8 cellular contexts compared by ENCODE assay signal in the genomic region with DNA sequence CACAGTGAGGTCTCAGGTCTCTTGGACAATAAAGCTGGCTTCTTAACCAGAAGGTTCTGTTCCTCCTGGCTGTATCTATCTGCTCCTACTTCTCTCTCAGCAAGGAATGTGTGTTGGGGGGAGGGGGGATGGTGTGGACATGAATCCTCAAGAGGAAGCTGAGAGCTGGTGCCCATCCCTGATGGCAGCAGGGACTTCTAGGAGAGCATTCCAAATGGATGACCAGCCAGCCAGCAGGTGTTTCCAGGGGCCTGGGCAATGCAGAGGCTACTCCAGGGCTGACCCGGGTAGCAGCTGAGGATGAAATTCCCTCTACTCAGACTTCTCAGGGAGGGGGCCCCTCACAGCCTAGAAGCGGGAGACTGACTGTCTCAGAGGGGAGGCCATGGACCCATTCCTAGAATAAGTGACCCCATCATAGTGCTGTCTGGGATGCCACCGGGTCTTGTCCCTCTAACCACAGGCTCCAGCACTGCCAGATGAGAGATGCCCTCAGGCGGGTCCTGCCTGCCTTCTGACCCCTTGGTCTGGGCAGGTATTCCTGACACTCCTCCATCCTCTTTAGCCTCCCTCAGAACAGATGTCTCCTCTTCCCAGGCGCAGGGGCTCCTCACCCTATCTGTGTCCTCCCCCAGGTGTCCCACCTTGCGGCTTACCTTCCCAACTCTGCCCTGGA. TPM values are rescaled to one million over a fixed set of nuclear protein-coding genes. Genes with fewer than 3 reads are reported as not detected.
DNase-seq lines count a peak whose midpoint lies in the region; ATAC-seq and TF ChIP-seq lines count a peak whose summit lies in the region.

No MANE protein-coding gene starts in this region.

- in situ Hi-C loops in GM23248 (cut with MboI) = no loop called here

- no peaks in the 10 kb centered on the region for H3F3A ChIP-seq in GM23248 (ENCODE audit: insufficient read depth)

- no peak overlapping the region for H2AFZ ChIP-seq in GM23248

- TF ChIP-seq CTCF in RWPE2 (IDR thresholded peaks at IDR 0.05; ENCODE audit: poor library complexity, severe bottlenecking) = no peak
- TF ChIP-seq CTCF in fibroblast of the aortic adventitia (IDR thresholded peaks at IDR 0.05; ENCODE audit: insufficient read depth, low read length) = no peak
- no peak for TF ChIP-seq CTCF in psoas muscle (IDR thresholded peaks at IDR 0.05)

- ATAC-seq in RWPE2 (ENCODE audit: low read depth) (peak; percentile 12; the same call in 1 of the 3 replicates), psoas muscle (peak; percentile 14 to 65 (median 45)), GM21619 (IDR thresholded peaks at IDR 0.05; ENCODE audit: unreplicated experiment) (no peak)
- no peak for ATAC-seq in activated CD4-positive, CD25-positive, alpha-beta regulatory T cell treated with anti-CD3 and anti-CD28 coated beads, Interleukin-2, amount 50 U/mL, for 24 hours

- DNase-seq in GM23248 (peak; percentile 20), RWPE2 (ENCODE audit: low spot score) (no peak), fibroblast of the aortic adventitia (ENCODE audit: low read depth) (peak; percentile 5), psoas muscle (no peak), NCI-H1694 treated with DMSO at 0.1 percent for 48 hours (lab: John Stamatoyannopoulos, UW) (no peak), NCI-H526 treated with DMSO at 0.1 percent for 48 hours (lab: John Stamatoyannopoulos, UW) (no peak)

- 70 to 74% methylated on average over 6 of the region's 6 CpGs for WGBS in GM23248 (ENCODE audit: low coverage in 1 of 2, low lambda C conversion rate in 2 of 2, missing lambda C conversion rate in 2 of 2), 2 experiments
- WGBS in psoas muscle, 3 donors = 60 to 70% (median 67%) methylated on average over 6 of the region's 6 CpGs

- H3K4me3 ChIP-seq in GM23248 (peak overlapping the region; percentile 70; the same call in 1 of the 2 replicates), RWPE2 (ENCODE audit: severe bottlenecking) (peak overlapping the region; percentile 48), fibroblast of the aortic adventitia (ENCODE audit: low read depth, low read length) (peak overlapping the region; percentile 74), psoas muscle (peak overlapping the region; percentile 84)

- H3K27me3 ChIP-seq in GM23248 (replicated peaks; ENCODE audit: insufficient read depth) (no peaks in the 10 kb centered on the region), RWPE2 (ENCODE audit: insufficient read depth, poor library complexity, severe bottlenecking) (no peaks in the 10 kb centered on the region), psoas muscle (ENCODE audit: insufficient read depth in 3 of 3, low read length in 2 of 3) (no peaks in the 10 kb centered on the region)

- intact Hi-C loops in psoas muscle (cut with DNase I) = no loop called here

- H3K9me2 ChIP-seq in GM23248 (ENCODE audit: insufficient read depth) = no peaks in the 10 kb centered on the region

- no peaks in the 10 kb centered on the region for H3K36me3 ChIP-seq in GM23248 (ENCODE audit: low read depth)
- no peaks in the 10 kb centered on the region for H3K36me3 ChIP-seq in RWPE2 (ENCODE audit: low read depth)
- no peaks in the 10 kb centered on the region for H3K36me3 ChIP-seq in psoas muscle (ENCODE audit: insufficient read depth in 1 of 2, low read depth in 1 of 2)

- H4K20me1 ChIP-seq in GM23248 (ENCODE audit: insufficient read depth) = no peaks in the 10 kb centered on the region

- H3K9me3 ChIP-seq in GM23248 (ENCODE audit: low read depth) (no peaks in the 10 kb centered on the region), RWPE2 (ENCODE audit: severe bottlenecking) (no peaks in the 10 kb centered on the region), psoas muscle (no peaks in the 10 kb centered on the region)

- H3K27ac ChIP-seq in GM23248 = no peak overlapping the region
- no peak overlapping the region for H3K27ac ChIP-seq in RWPE2 (ENCODE audit: poor library complexity, severe bottlenecking)
- H3K27ac ChIP-seq in psoas muscle = peak overlapping the region; percentile 69

- no peaks in the 10 kb centered on the region for H3K79me2 ChIP-seq in GM23248 (ENCODE audit: insufficient read depth)

- H3K4me1 ChIP-seq in GM23248 (ENCODE audit: insufficient read depth) (no peaks in the 10 kb centered on the region), RWPE2 (ENCODE audit: insufficient read depth, poor library complexity, severe bottlenecking) (no peaks in the 10 kb centered on the region), psoas muscle (peaks cover 32% of the 10 kb centered on the region)

- peak overlapping the region; percentile 73 for H3K4me2 ChIP-seq in GM23248 (ENCODE audit: unreplicated experiment)

- no peak overlapping the region for H3K9ac ChIP-seq in GM23248

RNA-seq across cellular contexts. Expression of a gene that starts 1.2 kb away (rescaled TPM):
- total RNA-seq in GM23248 (2014; rRNA removed; shearing (Covaris generic)) = 3.5 and 4.3 TPM in 2 replicates
- polyA plus RNA-seq in GM23248 (2016; fragmentation: Nextera tagmentation; extraction: Ambion mirVana) (2.0 and 2.8 TPM in 2 replicates), psoas muscle (1 to 10 TPM; 3.1 to 8.6 (median 3.3) TPM)
- total RNA-seq in fibroblast of the aortic adventitia (ENCODE audit: low replicate concordance) (3.8 and 4.8 TPM in 2 replicates), psoas muscle (10 to 100 TPM; 18.0 to 61.9 (median 24.2) TPM)

RNA-seq across cellular contexts. Expression of a gene that starts 15.8 kb away (rescaled TPM):
- 12.1 and 15.5 TPM in 2 replicates for total RNA-seq in GM23248 (2014; rRNA removed; shearing (Covaris generic))
- 19.5 and 23.7 TPM in 2 replicates for polyA plus RNA-seq in GM23248 (2016; fragmentation: Nextera tagmentation; extraction: Ambion mirVana)
- 5.6 and 19.3 TPM in 2 replicates for total RNA-seq in fibroblast of the aortic adventitia (ENCODE audit: low replicate concordance)
- total RNA-seq in psoas muscle = 10 to 100 TPM; 18.8 to 28.8 (median 20.1) TPM
- 10 to 100 TPM; 10.2 to 25.4 (median 11.9) TPM for polyA plus RNA-seq in psoas muscle

RNA-seq across cellular contexts. Expression of a gene that starts 28.4 kb away (rescaled TPM):
- not detected in 2 replicates for total RNA-seq in GM23248 (2014; rRNA removed; shearing (Covaris generic))
- polyA plus RNA-seq in GM23248 (2016; fragmentation: Nextera tagmentation; extraction: Ambion mirVana) = not detected in 2 replicates
- not detected in 2 replicates for total RNA-seq in fibroblast of the aortic adventitia (ENCODE audit: low replicate concordance)
- not detected for total RNA-seq in psoas muscle
- under 1 TPM in 2 of 3 donors, not detected in 1; 0.04 to 0.21 TPM for polyA plus RNA-seq in psoas muscle

RNA-seq across cellular contexts. Expression of a gene that starts 56.7 kb away (rescaled TPM):
- total RNA-seq in GM23248 (2014; rRNA removed; shearing (Covaris generic)) = 69.1 and 74.5 TPM in 2 replicates
- polyA plus RNA-seq in GM23248 (2016; fragmentation: Nextera tagmentation; extraction: Ambion mirVana) (152 and 162 TPM in 2 replicates), psoas muscle (10 to 100 TPM; 31.4 to 67.7 (median 53.4) TPM)
- total RNA-seq in fibroblast of the aortic adventitia (ENCODE audit: low replicate concordance) (85.4 and 380 TPM in 2 replicates), psoas muscle (100 to 1,000 TPM in 2 of 4 donors, 10 to 100 TPM in 2; 77.9 to 112 (median 94.1) TPM)

Comparison
In these comparisons a context has a peak if more than half of its experiments do, and no peak if none do; other contexts are left out.
1. DNase-seq: peak in GM23248 (single experiment) and fibroblast of the aortic adventitia (single experiment); none in RWPE2 (single experiment), psoas muscle (0 of 2), NCI-H1694 treated with DMSO at 0.1 percent for 48 hours (single experiment) and NCI-H526 treated with DMSO at 0.1 percent for 48 hours (single experiment).
2. ATAC-seq: peak in RWPE2 (single experiment) and psoas muscle (4 of 4); none in activated CD4-positive, CD25-positive, alpha-beta regulatory T cell treated with anti-CD3 and anti-CD28 coated beads, Interleukin-2, amount 50 U/mL, for 24 hours (0 of 2) and GM21619 (single experiment).
3. Peak in every context shown above with its lines, with median percentiles within 50 percentile points of each other: H3K4me3 ChIP-seq.